6 cellular contexts compared by ENCODE assay signal in the genomic region with DNA sequence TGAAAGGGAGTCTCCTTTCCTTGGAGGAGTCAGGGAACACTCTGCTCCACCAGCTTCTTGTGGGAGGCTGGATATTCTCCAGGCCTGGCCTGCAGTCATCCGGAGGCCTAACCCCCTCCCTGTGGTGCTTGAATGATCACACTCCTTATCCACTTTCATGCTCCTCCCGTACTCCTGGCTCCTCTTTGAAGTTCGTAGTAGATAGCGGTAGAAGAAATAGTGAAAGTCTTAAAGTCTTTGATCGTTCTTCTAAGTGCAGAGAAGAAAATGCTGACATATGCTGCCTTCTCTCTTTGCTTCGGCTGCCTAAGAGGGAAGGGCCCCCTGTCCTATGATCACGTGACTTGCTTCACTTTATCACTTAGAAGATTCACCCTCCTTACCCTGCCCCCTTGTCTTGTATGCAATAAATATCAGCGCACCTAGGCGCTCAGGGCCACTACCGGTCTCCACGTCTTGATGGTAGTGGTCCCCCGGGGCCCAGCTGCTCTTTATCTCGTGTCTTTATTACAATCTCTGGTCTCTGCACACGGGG. TPM values are rescaled to one million over a fixed set of nuclear protein-coding genes. Genes with fewer than 3 reads are reported as not detected.
DNase-seq lines count a peak whose midpoint lies in the region; ATAC-seq and TF ChIP-seq lines count a peak whose summit lies in the region.
"Not testable (repeated sequence)": the region's sequence is repeated elsewhere in the genome, so short reads cannot be mapped to it uniquely, and the experiment has no call there.

No MANE protein-coding gene starts in this region.

- H3K9ac ChIP-seq in mammary epithelial cell (ENCODE audit: insufficient read depth, low read length): not testable (repeated sequence)

- not testable (repeated sequence) for H3K27ac ChIP-seq in CD4-positive, alpha-beta T cell (ENCODE audit: low read depth, low read length); mammary epithelial cell (ENCODE audit: insufficient read depth, low read depth, low read length)

- in situ Hi-C loops in mammary epithelial cell (cut with MboI; ENCODE audit: low sequenced_read_pairs in 2 of 2): loop anchor here in 1 of 2 donors (25.0 kb wide), 1 partner anchor 188 kb away; no protein-coding TSS in a partner anchor

- BruUV-seq in mammary epithelial cell (replicated peaks; lab: Mats Ljungman, UMichigan): not testable (repeated sequence)

- H3K4me3 Mint-ChIP-seq in CD4-positive, alpha-beta T cell: peak overlapping the region; percentile 93
- peak overlapping the region; percentile 83 for H3K4me3 Mint-ChIP-seq in activated CD4-positive, alpha-beta memory T cell treated with anti-CD3 and anti-CD28 coated beads for 36 hours

- H4K20me1 ChIP-seq in mammary epithelial cell (ENCODE audit: insufficient read depth, low read length): not testable (repeated sequence)

- H3K4me1 ChIP-seq in mammary epithelial cell (ENCODE audit: insufficient read depth, low read length): peaks cover 33% of the 10 kb centered on the region

- not testable (repeated sequence) for H3K9me3 ChIP-seq in CD4-positive, alpha-beta T cell (ENCODE audit: control insufficient read depth, low read length); mammary epithelial cell (replicated peaks; ENCODE audit: insufficient read depth, low read length)

- peak overlapping the region; percentile 89 for H3K27ac Mint-ChIP-seq in CD4-positive, alpha-beta T cell
- H3K27ac Mint-ChIP-seq in activated CD4-positive, alpha-beta memory T cell treated with anti-CD3 and anti-CD28 coated beads for 36 hours: not testable (repeated sequence)

- dilution Hi-C loops in mammary epithelial cell (cut with HindIII; ENCODE audit: low sequenced_read_pairs): not testable (repeated sequence)

- not testable (repeated sequence) for H3K36me3 ChIP-seq in mammary epithelial cell (ENCODE audit: insufficient read depth, low read length); kidney epithelial cell (ENCODE audit: control insufficient read depth, insufficient read depth, low read length)

- DNase-seq in CD4-positive, alpha-beta T cell: peak in 1 of 10 experiments; percentile 9
- DNase-seq in NCI-H2227 (lab: John Stamatoyannopoulos, UW; ENCODE audit: unreplicated experiment) (peak; percentile 63), renal cortical epithelial cell (ENCODE audit: low read depth) (peak; percentile 25)
- not testable (repeated sequence) for DNase-seq in activated CD4-positive, alpha-beta memory T cell treated with anti-CD3 and anti-CD28 coated beads for 36 hours; mammary epithelial cell; kidney epithelial cell (ENCODE audit: low read depth)

- CTCF ChIA-PET in CD4-positive, alpha-beta T cell (lab: Charles Lee); activated CD4-positive, alpha-beta memory T cell treated with anti-CD3 and anti-CD28 coated beads for 36 hours (lab: Charles Lee); mammary epithelial cell (lab: Charles Lee; ENCODE audit: low non-redundant PET): not testable (repeated sequence)

- H3K4me3 ChIP-seq in mammary epithelial cell (replicated peaks in 1 of 3; ENCODE audit: insufficient read depth in 1 of 3, low read depth in 2 of 3, low read length in 3 of 3) (peak overlapping the region in 1 of 3 experiments; percentile 73), kidney epithelial cell (ENCODE audit: low read depth, low read length) (peak overlapping the region; percentile 71)

- peaks cover 36% of the 10 kb centered on the region for H3K79me2 ChIP-seq in mammary epithelial cell (ENCODE audit: insufficient read depth, low read length)

- H3K4me1 Mint-ChIP-seq in CD4-positive, alpha-beta T cell (ENCODE audit: low read depth): peaks cover 34% of the 10 kb centered on the region
- H3K4me1 Mint-ChIP-seq in activated CD4-positive, alpha-beta memory T cell treated with anti-CD3 and anti-CD28 coated beads for 36 hours (ENCODE audit: low read depth): peaks cover 32% of the 10 kb centered on the region

- not testable (repeated sequence) for H2AFZ ChIP-seq in mammary epithelial cell (ENCODE audit: low read depth, low read length)

- H3K36me3 Mint-ChIP-seq in CD4-positive, alpha-beta T cell (ENCODE audit: low read depth); activated CD4-positive, alpha-beta memory T cell treated with anti-CD3 and anti-CD28 coated beads for 36 hours: not testable (repeated sequence)

- not testable (repeated sequence) for TF ChIP-seq CTCF in CD4-positive, alpha-beta T cell (IDR thresholded peaks at IDR 0.05); mammary epithelial cell (conservative IDR thresholded peaks at IDR 0.05 in 1 of 2, IDR thresholded peaks at IDR 0.05 in 1 of 2; ENCODE audit: extremely low read depth in 1 of 2, insufficient read depth in 1 of 2, low read depth in 1 of 2, low read length in 2 of 2); kidney epithelial cell (IDR thresholded peaks at IDR 0.05; ENCODE audit: insufficient read depth, low read length, poor library complexity, severe bottlenecking)

- H3K9me3 Mint-ChIP-seq in CD4-positive, alpha-beta T cell; activated CD4-positive, alpha-beta memory T cell treated with anti-CD3 and anti-CD28 coated beads for 36 hours: not testable (repeated sequence)

- not testable (repeated sequence) for ATAC-seq in CD4-positive, alpha-beta T cell (ENCODE audit: poor library complexity)

- intact Hi-C loops in CD4-positive, alpha-beta T cell (cut with DNase I, micrococcal nuclease): loop anchor here (2.0 kb wide), 2 partner anchors 13 to 37 kb away; a partner anchor contains a TSS
- intact Hi-C loops in activated CD4-positive, alpha-beta memory T cell treated with anti-CD3 and anti-CD28 coated beads for 36 hours (cut with micrococcal nuclease): loop anchor here (2.0 kb wide), 1 partner anchor 67 kb away; a partner anchor contains a TSS
- intact Hi-C loops in mammary epithelial cell (cut with micrococcal nuclease): not testable (repeated sequence)

- H3K4me2 ChIP-seq in mammary epithelial cell (ENCODE audit: insufficient read depth, low read depth, low read length): peak overlapping the region; percentile 99

- H3K27me3 Mint-ChIP-seq in CD4-positive, alpha-beta T cell; activated CD4-positive, alpha-beta memory T cell treated with anti-CD3 and anti-CD28 coated beads for 36 hours: not testable (repeated sequence)

- POLR2A ChIA-PET in CD4-positive, alpha-beta T cell (lab: Charles Lee); activated CD4-positive, alpha-beta memory T cell treated with anti-CD3 and anti-CD28 coated beads for 36 hours (lab: Charles Lee): not testable (repeated sequence)

- 93% methylated on average over 12 of the region's 14 CpGs for WGBS in mammary epithelial cell (ENCODE audit: low coverage, missing lambda C conversion rate)

- not testable (repeated sequence) for H3K27me3 ChIP-seq in CD4-positive, alpha-beta T cell (ENCODE audit: control insufficient read depth, insufficient read depth, low read length); mammary epithelial cell (ENCODE audit: insufficient read depth, low read length); kidney epithelial cell (ENCODE audit: control insufficient read depth, insufficient read depth, low read length)

RNA-seq across cellular contexts. Expression of a gene that starts 2.2 kb away (rescaled TPM):
- 10 to 100 TPM; 37.1 to 37.6 TPM for total RNA-seq in CD4-positive, alpha-beta T cell
- total RNA-seq in activated CD4-positive, alpha-beta memory T cell treated with anti-CD3 and anti-CD28 coated beads for 36 hours: 10 to 100 TPM; 32.4 to 33.5 TPM
- total RNA-seq in mammary epithelial cell: 10 to 100 TPM; 20.8 to 41.4 TPM
- polyA plus RNA-seq in mammary epithelial cell: 15.6 TPM
- polyA minus RNA-seq in mammary epithelial cell: 18.6 TPM
- total RNA-seq in kidney epithelial cell: 32.5 and 33.0 TPM in 2 replicates
- 27.4 and 40.9 TPM in 2 replicates for total RNA-seq in renal cortical epithelial cell

RNA-seq across cellular contexts. Expression of a gene that starts 13.3 kb away (rescaled TPM):
- total RNA-seq in CD4-positive, alpha-beta T cell: 10 to 100 TPM; 14.1 to 15.7 TPM
- total RNA-seq in activated CD4-positive, alpha-beta memory T cell treated with anti-CD3 and anti-CD28 coated beads for 36 hours: 10 to 100 TPM; 18.8 to 21.9 TPM
- total RNA-seq in mammary epithelial cell (10 to 100 TPM; 33.3 to 36.1 TPM), kidney epithelial cell (72.5 and 91.7 TPM in 2 replicates), renal cortical epithelial cell (65.7 and 110 TPM in 2 replicates)
- 35.2 TPM for polyA plus RNA-seq in mammary epithelial cell
- polyA minus RNA-seq in mammary epithelial cell: 4.6 TPM

RNA-seq across cellular contexts. Expression of a gene that starts 13.6 kb away (rescaled TPM):
- 10 to 100 TPM in 1 of 2 experiments, 1 to 10 TPM in 1; 8.2 to 10.3 TPM for total RNA-seq in CD4-positive, alpha-beta T cell
- total RNA-seq in activated CD4-positive, alpha-beta memory T cell treated with anti-CD3 and anti-CD28 coated beads for 36 hours: 1 to 10 TPM; 3.1 to 3.9 TPM
- total RNA-seq in mammary epithelial cell (1 to 10 TPM; 2.3 to 7.6 TPM), kidney epithelial cell (1.9 and 4.7 TPM in 2 replicates), renal cortical epithelial cell (0.69 and 1.7 TPM in 2 replicates)
- polyA plus RNA-seq in mammary epithelial cell: 1.8 TPM
- not detected for polyA minus RNA-seq in mammary epithelial cell

RNA-seq across cellular contexts. Expression of a gene that starts 36.8 kb away (rescaled TPM):
- 1 to 10 TPM; 2.4 TPM for total RNA-seq in CD4-positive, alpha-beta T cell
- 1 to 10 TPM; 1.3 to 1.6 TPM for total RNA-seq in activated CD4-positive, alpha-beta memory T cell treated with anti-CD3 and anti-CD28 coated beads for 36 hours
- total RNA-seq in mammary epithelial cell: 1 to 10 TPM in 1 of 2 donors, under 1 TPM in 1; 0.50 to 1.2 TPM
- polyA plus RNA-seq in mammary epithelial cell: 0.35 TPM
- polyA minus RNA-seq in mammary epithelial cell: not detected
- total RNA-seq in kidney epithelial cell: 1.6 and 1.9 TPM in 2 replicates
- 0.17 and 2.0 TPM in 2 replicates for total RNA-seq in renal cortical epithelial cell

RNA-seq across cellular contexts. Expression of a gene that starts 38.7 kb away (rescaled TPM):
- 10 to 100 TPM; 23.7 to 23.9 TPM for total RNA-seq in CD4-positive, alpha-beta T cell
- 10 to 100 TPM; 39.8 to 42.0 TPM for total RNA-seq in activated CD4-positive, alpha-beta memory T cell treated with anti-CD3 and anti-CD28 coated beads for 36 hours
- total RNA-seq in mammary epithelial cell (100 to 1,000 TPM in 1 of 2 donors, 10 to 100 TPM in 1; 36.5 to 194 TPM), kidney epithelial cell (83.7 and 96.1 TPM in 2 replicates), renal cortical epithelial cell (40.5 and 51.2 TPM in 2 replicates)
- 230 TPM for polyA plus RNA-seq in mammary epithelial cell
- polyA minus RNA-seq in mammary epithelial cell: 165 TPM
